8 cellular contexts compared by ENCODE assay signal in genomic region chr4:112230879-112231778, GRCh38. TPM values are rescaled to one million over a fixed set of nuclear protein-coding genes. Genes with fewer than 3 reads are reported as not detected.
DNase-seq lines count a peak whose midpoint lies in the region; ATAC-seq, FAIRE-seq and TF ChIP-seq lines count a peak whose summit lies in the region.

No MANE protein-coding gene starts in this region.

- DNase-seq in AG10803 (ENCODE audit: low read depth) = peak; percentile 95
- DNase-seq in GM19239 (ENCODE audit: insufficient read length, low spot score) = peak; percentile 77
- peak; percentile 78 for DNase-seq in NCI-H510A treated with DMSO at 0.1 percent for 48 hours (lab: John Stamatoyannopoulos, UW)
- DNase-seq in activated CD4-positive, alpha-beta T cell treated with anti-CD3 and anti-CD28 coated beads for 36 hours = peak; percentile 99
- peak; percentile 75 for DNase-seq in kidney epithelial cell (ENCODE audit: low read depth)
- peak; percentile 99 for DNase-seq in stimulated activated CD4-positive, alpha-beta T cell treated with anti-CD3 and anti-CD28 coated beads, Interleukin-15, amount 100 ng/mL, for 24 hours

- POLR2A ChIA-PET in activated CD4-positive, alpha-beta T cell treated with anti-CD3 and anti-CD28 coated beads for 36 hours (lab: Charles Lee) = no interaction called here

- H3K4me3 Mint-ChIP-seq in activated CD4-positive, alpha-beta T cell treated with anti-CD3 and anti-CD28 coated beads for 36 hours = peak overlapping the region; percentile 79

- peak overlapping the region; percentile 91 for H3K27ac Mint-ChIP-seq in activated CD4-positive, alpha-beta T cell treated with anti-CD3 and anti-CD28 coated beads for 36 hours

- no peaks in the 10 kb centered on the region for H3K36me3 Mint-ChIP-seq in activated CD4-positive, alpha-beta T cell treated with anti-CD3 and anti-CD28 coated beads for 36 hours (ENCODE audit: low read depth)

- peak; percentile 98 for FAIRE-seq in GM19239 (lab: Jason Lieb, UNC)

- peak overlapping the region; percentile 85 for H3K4me3 ChIP-seq in AG10803 (ENCODE audit: low read length)
- H3K4me3 ChIP-seq in kidney epithelial cell (ENCODE audit: low read depth, low read length) = peak overlapping the region; percentile 94

- no peaks in the 10 kb centered on the region for H3K27me3 Mint-ChIP-seq in activated CD4-positive, alpha-beta T cell treated with anti-CD3 and anti-CD28 coated beads for 36 hours

- H3K27me3 ChIP-seq in kidney epithelial cell (ENCODE audit: control insufficient read depth, insufficient read depth, low read length) = no peaks in the 10 kb centered on the region

- intact Hi-C loops in activated CD4-positive, alpha-beta T cell treated with anti-CD3 and anti-CD28 coated beads for 36 hours (cut with DNase I, micrococcal nuclease) = loop anchor here (1.0 to 10.0 kb wide), 13 partner anchors 32 to 504 kb away; partner anchors contain the start of genes LARP7 (in 2 of the 2), FAM241A (in 1 of the 2) and TIFA (in 1 of the 2)

- CTCF ChIA-PET in activated CD4-positive, alpha-beta T cell treated with anti-CD3 and anti-CD28 coated beads for 36 hours (lab: Charles Lee) = interaction anchor here (1.0 to 2.3 kb wide), 5 partner anchors 12 to 136 kb away, joined by 3 to 6 read pairs (median 4); partner anchors contain the start of gene TIFA

- H3K36me3 ChIP-seq in kidney epithelial cell (ENCODE audit: control insufficient read depth, insufficient read depth, low read length) = no peaks in the 10 kb centered on the region

- TF ChIP-seq CTCF in AG10803 (conservative IDR thresholded peaks at IDR 0.05; ENCODE audit: low read length) = no peak
- TF ChIP-seq CTCF in kidney epithelial cell (IDR thresholded peaks at IDR 0.05; ENCODE audit: insufficient read depth, low read length, poor library complexity, severe bottlenecking) = no peak

- H3K27ac ChIP-seq in cingulate gyrus (ENCODE audit: low read depth, low read length) = peak overlapping the region; percentile 97

- ATAC-seq in HG03442 (IDR thresholded peaks at IDR 0.05; ENCODE audit: unreplicated experiment) = peak; percentile 79
- ATAC-seq in activated CD4-positive, alpha-beta T cell treated with anti-CD3 and anti-CD28 coated beads for 36 hours = peak; percentile 90

- no peaks in the 10 kb centered on the region for H3K9me3 Mint-ChIP-seq in activated CD4-positive, alpha-beta T cell treated with anti-CD3 and anti-CD28 coated beads for 36 hours (ENCODE audit: low read depth)

- H3K4me1 Mint-ChIP-seq in activated CD4-positive, alpha-beta T cell treated with anti-CD3 and anti-CD28 coated beads for 36 hours = peaks cover 28% of the 10 kb centered on the region

RNA-seq across cellular contexts. Expression of gene AP1AR, which starts 0.5 kb away (rescaled TPM):
- 10 to 100 TPM; 15.8 to 16.5 TPM for total RNA-seq in activated CD4-positive, alpha-beta T cell treated with anti-CD3 and anti-CD28 coated beads for 36 hours
- total RNA-seq in kidney epithelial cell = 22.0 and 31.0 TPM in 2 replicates

RNA-seq across cellular contexts. Expression of gene TIFA, which starts 54.6 kb away (rescaled TPM):
- total RNA-seq in activated CD4-positive, alpha-beta T cell treated with anti-CD3 and anti-CD28 coated beads for 36 hours = 10 to 100 TPM; 41.7 to 54.3 TPM
- 8.3 and 9.0 TPM in 2 replicates for total RNA-seq in kidney epithelial cell

Comparison
In these comparisons a context has a peak if more than half of its experiments do, and no peak if none do; other contexts are left out.
1. Peak in every context shown above with its lines: DNase-seq, ATAC-seq, H3K4me3 ChIP-seq and H3K27ac ChIP-seq.